Comparison of ENCODE assay signal across 17 cellular contexts in the genomic region with DNA sequence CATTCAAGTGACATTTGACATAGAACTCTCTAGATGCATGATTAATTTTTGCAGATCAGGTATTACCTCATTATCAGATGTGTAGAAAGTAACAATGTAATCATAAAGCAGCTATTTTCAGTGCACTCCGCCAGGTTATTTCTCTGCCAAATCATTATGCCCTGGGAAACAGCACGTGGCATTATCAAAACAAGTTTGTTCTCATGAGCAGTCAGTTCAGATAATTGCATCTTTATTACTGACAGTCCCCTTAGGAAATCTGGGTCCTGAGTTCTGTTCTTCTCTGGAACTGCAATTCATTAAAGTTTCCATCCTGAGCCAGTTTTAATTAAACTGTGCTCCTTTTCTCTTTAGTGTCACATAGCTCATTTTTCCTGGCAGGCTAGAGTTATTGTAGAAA.
DNase-seq lines count a peak whose midpoint lies in the region; ATAC-seq and TF ChIP-seq lines count a peak whose summit lies in the region.
"Had no signal": no experiment of that assay in that cellular context is flagged by ENCODE, and none has a peak within 500 bp of the region (broad histone marks: within the 10 kb centered on the region; RNA-seq: fewer than 3 reads in every experiment).

No MANE protein-coding gene starts in this region.

- H3K4me3 ChIP-seq in HEK293 (ENCODE audit: low read depth, low read length) (no peak overlapping the region), fibroblast of mammary gland (ENCODE audit: control insufficient read depth, low read depth, low read length) (no peak overlapping the region), thyroid gland (replicated peaks in 1 of 3) (no peak overlapping the region)
- H3K4me3 ChIP-seq: GM12878, K562 had no signal

- H3K27me3 Mint-ChIP-seq in brain = peaks cover 7% of the 10 kb centered on the region

- no peaks in the 10 kb centered on the region for H3K36me3 ChIP-seq in HEK293 (ENCODE audit: control insufficient read depth in 2 of 2, insufficient read depth in 1 of 2, low read length in 2 of 2)
- H3K36me3 ChIP-seq in thyroid gland = no peaks in the 10 kb centered on the region

- POLR2A ChIA-PET in HEK293 (lab: Yijun Ruan, JAX) (no interaction called here), HEK293T (lab: Yijun Ruan, JAX) (no interaction called here)

- intact Hi-C loops in thyroid gland (cut with DNase I) = no loop called here

- H3K36me3 Mint-ChIP-seq in brain = no peaks in the 10 kb centered on the region

- peak overlapping the region; percentile 19 to 83 (median 75) for H3K27ac Mint-ChIP-seq in brain

- no peaks in the 10 kb centered on the region for H3K9me3 ChIP-seq in HEK293 (ENCODE audit: control insufficient read depth, insufficient read depth, low read depth, low read length)
- no peaks in the 10 kb centered on the region for H3K9me3 ChIP-seq in thyroid gland

- WGBS in thyroid gland, 2 donors = 56% methylated on average over 2 of the region's 2 CpGs

- TF ChIP-seq CTCF in HEK293 (tag by site-specific recombination; IDR thresholded peaks at IDR 0.05) = no peak
- no peak for TF ChIP-seq CTCF in brain (conservative IDR thresholded peaks at IDR 0.05)
- no peak for TF ChIP-seq CTCF in fibroblast of mammary gland (conservative IDR thresholded peaks at IDR 0.05; ENCODE audit: control insufficient read depth, insufficient read depth, low read depth, low read length)
- TF ChIP-seq CTCF in thyroid gland (IDR thresholded peaks at IDR 0.05) = no peak

- DNase-seq in fibroblast of mammary gland (ENCODE audit: low read depth) (peak; percentile 24), putamen (ENCODE audit: low spot score) (peak; percentile 37), mesenteric fat pad (ENCODE audit: low spot score) (no peak), thyroid gland (no peak), HEK293T (ENCODE audit: extremely low spot score) (no peak)
- DNase-seq: AML-193, DMS79, NCI-H1694, NCI-H82, SIG-M5 had no signal

- no peak for ATAC-seq in HG03460 (IDR thresholded peaks at IDR 0.05; ENCODE audit: unreplicated experiment)
- ATAC-seq: GM12878, HCT116, K562 had no signal

- H3K4me1 Mint-ChIP-seq in brain = peaks cover 43% of the 10 kb centered on the region

- H3K4me1 ChIP-seq in HEK293 (ENCODE audit: control insufficient read depth, insufficient read depth, low read length) = no peaks in the 10 kb centered on the region
- peaks cover 3 to 4% of the 10 kb centered on the region in 2 donors for H3K4me1 ChIP-seq in thyroid gland

- H3K4me3 Mint-ChIP-seq in brain = peak overlapping the region in 1 of 5 experiments; percentile 75

- CTCF ChIA-PET in HEK293 (lab: Yijun Ruan, JAX) = no interaction called here
- CTCF ChIA-PET in HEK293T (lab: Yijun Ruan, JAX) = no interaction called here

- no peak overlapping the region for H3K27ac ChIP-seq in HEK293 (ENCODE audit: extremely low read depth, low read depth, low read length)
- no peak overlapping the region for H3K27ac ChIP-seq in thyroid gland
- H3K27ac ChIP-seq: HL-60 had no signal

- TF ChIP-seq POLR2A in thyroid gland (IDR thresholded peaks at IDR 0.05) = no peak

- H3K27me3 ChIP-seq in thyroid gland = no peaks in the 10 kb centered on the region

- peaks cover 0 to 6% (median 3%) of the 10 kb centered on the region in 5 experiments for H3K9me3 Mint-ChIP-seq in brain

TF ChIP-seq in HEK293, 187 proteins besides CTCF, POLR2A, EP300 and RAD21:
- TF ChIP-seq KLF7 (tag by site-specific recombination; IDR thresholded peaks at IDR 0.05; ENCODE audit: borderline replicate concordance) = no peak
- no peak for TF ChIP-seq ZNF184 (tag by site-specific recombination; IDR thresholded peaks at IDR 0.05)
- TF ChIP-seq ZNF266 (tag by site-specific recombination; IDR thresholded peaks at IDR 0.05; ENCODE audit: low read depth) = peak; percentile 52; the same call in 1 of the 2 replicates

TF ChIP-seq in HEK293T, 16 proteins besides CTCF, POLR2A, EP300 and RAD21:
- TF ChIP-seq BHLHE40 (IDR thresholded peaks at IDR 0.05; ENCODE audit: borderline replicate concordance) (no peak), SUZ12 (IDR thresholded peaks at IDR 0.05) (no peak), FOXA1 (IDR thresholded peaks at IDR 0.05) (no peak), NFRKB (IDR thresholded peaks at IDR 0.05) (no peak), HDGF (IDR thresholded peaks at IDR 0.05; ENCODE audit: borderline replicate concordance) (no peak), ZNF384 (IDR thresholded peaks at IDR 0.05) (no peak), ELF4 (IDR thresholded peaks at IDR 0.05) (no peak), CTBP1 (IDR thresholded peaks at IDR 0.05; ENCODE audit: borderline replicate concordance) (no peak), FOXK2 (IDR thresholded peaks at IDR 0.05) (no peak), LEF1 (IDR thresholded peaks at IDR 0.05; ENCODE audit: borderline replicate concordance) (no peak)

Comparison
In these comparisons a context has a peak if more than half of its experiments do, and no peak if none do; other contexts are left out.
1. DNase-seq: peak in fibroblast of mammary gland (single experiment) and putamen (single experiment); none in mesenteric fat pad (single experiment), thyroid gland (0 of 2) and HEK293T (single experiment).